Comparison of ENCODE assay signal across 1 cellular context in genomic region chr7:83449781-83450180, GRCh38.
TF ChIP-seq lines count a peak whose summit lies in the region.

No MANE protein-coding gene starts in this region.

TF ChIP-seq in GM23338, 12 proteins besides CTCF, POLR2A, EP300 and RAD21 (continued from another document):
- TF ChIP-seq POLR2AphosphoS5 (IDR thresholded peaks at IDR 0.05; ENCODE audit: low read depth) (no peak), STAT1 (IDR thresholded peaks at IDR 0.05; ENCODE audit: unreplicated experiment) (no peak), EZH2 (IDR thresholded peaks at IDR 0.05; ENCODE audit: low read depth, unreplicated experiment) (no peak), ZNF462 (CRISPR knock-in tag; IDR thresholded peaks at IDR 0.05) (no peak), EZH2phosphoT487 (IDR thresholded peaks at IDR 0.05; ENCODE audit: unreplicated experiment) (no peak), ETS1 (IDR thresholded peaks at IDR 0.05) (no peak), CREB1 (CRISPR knock-in tag; IDR thresholded peaks at IDR 0.05; ENCODE audit: low read depth) (no peak), JUNB (IDR thresholded peaks at IDR 0.05; ENCODE audit: unreplicated experiment) (no peak)
